13 cellular contexts compared by ENCODE assay signal in genomic region chr2:168573128-168573903, GRCh38.
A peak's percentile ranks its signal among the peaks of the same experiment; 100 is the strongest.
DNase-seq lines count a peak whose midpoint lies in the region; ATAC-seq and TF ChIP-seq lines count a peak whose summit lies in the region.
"Had no signal": no experiment of that assay in that cellular context is flagged by ENCODE, and none has a peak within 500 bp of the region (broad histone marks: within the 10 kb centered on the region; RNA-seq: fewer than 3 reads in every experiment).

No MANE protein-coding gene starts in this region.

- H3K4me1 ChIP-seq in PC-3 (ENCODE audit: insufficient read depth, low read length) (peaks cover 15% of the 10 kb centered on the region), left lung (peaks cover 4 to 6% of the 10 kb centered on the region in 2 donors)
- H3K4me1 ChIP-seq: lower lobe of right lung had no signal

- H3K27me3 ChIP-seq in PC-3 (ENCODE audit: low read length) = no peaks in the 10 kb centered on the region
- H3K27me3 ChIP-seq in left lung = no peaks in the 10 kb centered on the region
- H3K27me3 ChIP-seq: BLaER1, ovary had no signal

- H3K4me3 ChIP-seq in AG10803 (ENCODE audit: low read length) (no peak overlapping the region), PC-3 (ENCODE audit: low read length) (no peak overlapping the region), left lung (no peak overlapping the region)
- H3K4me3 ChIP-seq: BLaER1, lower lobe of right lung, ovary had no signal

- POLR2A ChIA-PET in PC-3 (lab: Charles Lee; ENCODE audit: unreplicated experiment) = no interaction called here

- CTCF ChIA-PET in PC-3 (lab: Charles Lee) = no interaction called here

- H3K36me3 ChIP-seq in PC-3 (ENCODE audit: low read depth, low read length) (no peaks in the 10 kb centered on the region), left lung (no peaks in the 10 kb centered on the region)
- H3K36me3 ChIP-seq: lower lobe of right lung, ovary had no signal

- no peaks in the 10 kb centered on the region for H3K9me2 ChIP-seq in PC-3 (replicated peaks; ENCODE audit: low read length)

- H3F3A ChIP-seq in PC-3 (ENCODE audit: low read length, unreplicated experiment) = no peaks in the 10 kb centered on the region

- intact Hi-C loops in PC-3 (cut with micrococcal nuclease) (no loop called here), left lung (cut with DNase I) (no loop called here)

- DNase-seq in AG10803 (ENCODE audit: low read depth) = peak; percentile 75
- DNase-seq in PC-3 = peak; percentile 17
- peak; percentile 63 for DNase-seq in fibroblast of the conjunctiva (ENCODE audit: low read depth)
- no peak for DNase-seq in effector CD8-positive, alpha-beta T cell (lab: John Stamatoyannopoulos, UW)
- DNase-seq in hypothalamus (lab: John Stamatoyannopoulos, UW) = no peak
- DNase-seq in left lung = no peak
- DNase-seq: activated CD4-positive, alpha-beta T cell treated with anti-CD3 and anti-CD28 coated beads, Interleukin-2, amount 10 ng/mL, durations not matched to agents 7 days and 5 days; GF-D8; lower lobe of right lung; ovary had no signal

- H3K9ac ChIP-seq in PC-3 (ENCODE audit: low read length) = no peak overlapping the region
- H3K9ac ChIP-seq: BLaER1 had no signal

- H3K27ac ChIP-seq in PC-3 (ENCODE audit: low read length) = no peak overlapping the region
- H3K27ac ChIP-seq in left lung = no peak overlapping the region
- H3K27ac ChIP-seq: BLaER1, lower lobe of right lung, ovary had no signal

- BruUV-seq in PC-3 (replicated peaks; lab: Mats Ljungman, UMichigan) = no TSS peak

- ATAC-seq in GM18868 (IDR thresholded peaks at IDR 0.05; ENCODE audit: unreplicated experiment) (peak; percentile 58), PC-3 (no peak), left lung (no peak), GM21576 (IDR thresholded peaks at IDR 0.05; ENCODE audit: unreplicated experiment) (no peak)
- ATAC-seq: lower lobe of right lung had no signal

- TF ChIP-seq CTCF in AG10803 (conservative IDR thresholded peaks at IDR 0.05; ENCODE audit: low read length) (no peak), PC-3 (conservative IDR thresholded peaks at IDR 0.05; ENCODE audit: low read depth, low read length) (no peak), left lung (IDR thresholded peaks at IDR 0.05) (no peak)

- H3K9me3 ChIP-seq in PC-3 (ENCODE audit: low read length) = no peaks in the 10 kb centered on the region
- H3K9me3 ChIP-seq in left lung = no peaks in the 10 kb centered on the region
- H3K9me3 ChIP-seq: lower lobe of right lung, ovary had no signal

- H2AFZ ChIP-seq in PC-3 (ENCODE audit: low read length) = no peak overlapping the region

- peaks cover 5% of the 10 kb centered on the region for H3K79me2 ChIP-seq in PC-3 (ENCODE audit: low read length)

- no peaks in the 10 kb centered on the region for H4K20me1 ChIP-seq in PC-3 (ENCODE audit: low read length)

- no peak overlapping the region for H3K4me2 ChIP-seq in PC-3 (ENCODE audit: low read length)
- H3K4me2 ChIP-seq: BLaER1 had no signal

Comparison
In these comparisons a context has a peak if more than half of its experiments do, and no peak if none do; other contexts are left out.
1. DNase-seq: peak in AG10803 (single experiment), PC-3 (single experiment) and fibroblast of the conjunctiva (single experiment); none in effector CD8-positive, alpha-beta T cell (single experiment), hypothalamus (0 of 51) and left lung (0 of 2).